1 cellular context compared by ENCODE assay signal in the genomic region with DNA sequence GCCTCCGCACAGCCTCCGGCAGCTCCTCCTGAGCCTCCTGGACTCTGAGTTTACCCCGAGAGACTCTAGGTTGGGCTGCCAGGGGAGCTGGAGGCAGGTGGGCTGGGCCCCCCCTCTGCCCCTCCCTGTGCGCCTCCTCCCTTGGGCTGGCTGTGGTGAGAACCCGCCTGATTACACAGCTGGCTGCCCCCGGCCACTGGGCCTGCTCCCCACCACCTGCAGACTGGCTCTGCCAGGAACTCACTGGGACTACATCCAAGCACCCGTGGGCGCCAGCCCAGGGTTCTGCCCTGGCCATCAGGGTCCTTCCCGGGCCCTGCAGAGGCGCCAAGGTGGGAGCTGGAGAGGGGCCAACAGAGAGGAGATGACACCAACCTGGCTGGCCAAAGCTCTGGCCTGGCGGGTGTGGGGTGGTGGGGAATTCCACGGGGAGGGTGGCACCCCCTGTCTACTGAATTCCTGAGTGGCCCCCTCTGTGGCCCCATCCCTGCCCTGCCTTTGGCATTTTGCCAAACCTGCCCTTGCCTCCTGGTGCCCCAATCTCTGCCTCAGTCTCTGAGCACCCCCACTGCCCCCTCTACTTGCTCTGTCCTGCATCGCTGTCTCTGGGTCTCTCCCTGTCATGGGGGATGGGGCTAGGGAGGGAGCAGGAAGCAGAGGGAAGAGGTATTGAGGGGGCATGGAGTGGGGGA.
TF ChIP-seq lines count a peak whose summit lies in the region.

No MANE protein-coding gene starts in this region.

TF ChIP-seq in GM12878, 131 proteins besides CTCF, POLR2A, EP300 and RAD21 (continued from another document):
- TF ChIP-seq, protein P1, sequence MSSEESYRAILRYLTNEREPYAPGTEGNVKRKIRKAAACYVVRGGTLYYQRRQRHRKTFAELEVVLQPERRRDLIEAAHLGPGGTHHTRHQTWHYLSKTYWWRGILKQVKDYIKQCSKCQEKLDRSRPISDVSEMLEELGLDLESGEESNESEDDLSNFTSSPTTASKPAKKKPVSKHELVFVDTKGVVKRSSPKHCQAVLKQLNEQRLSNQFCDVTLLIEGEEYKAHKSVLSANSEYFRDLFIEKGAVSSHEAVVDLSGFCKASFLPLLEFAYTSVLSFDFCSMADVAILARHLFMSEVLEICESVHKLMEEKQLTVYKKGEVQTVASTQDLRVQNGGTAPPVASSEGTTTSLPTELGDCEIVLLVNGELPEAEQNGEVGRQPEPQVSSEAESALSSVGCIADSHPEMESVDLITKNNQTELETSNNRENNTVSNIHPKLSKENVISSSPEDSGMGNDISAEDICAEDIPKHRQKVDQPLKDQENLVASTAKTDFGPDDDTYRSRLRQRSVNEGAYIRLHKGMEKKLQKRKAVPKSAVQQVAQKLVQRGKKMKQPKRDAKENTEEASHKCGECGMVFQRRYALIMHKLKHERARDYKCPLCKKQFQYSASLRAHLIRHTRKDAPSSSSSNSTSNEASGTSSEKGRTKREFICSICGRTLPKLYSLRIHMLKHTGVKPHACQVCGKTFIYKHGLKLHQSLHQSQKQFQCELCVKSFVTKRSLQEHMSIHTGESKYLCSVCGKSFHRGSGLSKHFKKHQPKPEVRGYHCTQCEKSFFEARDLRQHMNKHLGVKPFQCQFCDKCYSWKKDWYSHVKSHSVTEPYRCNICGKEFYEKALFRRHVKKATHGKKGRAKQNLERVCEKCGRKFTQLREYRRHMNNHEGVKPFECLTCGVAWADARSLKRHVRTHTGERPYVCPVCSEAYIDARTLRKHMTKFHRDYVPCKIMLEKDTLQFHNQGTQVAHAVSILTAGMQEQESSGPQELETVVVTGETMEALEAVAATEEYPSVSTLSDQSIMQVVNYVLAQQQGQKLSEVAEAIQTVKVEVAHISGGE (CRISPR knock-in tag; IDR thresholded peaks at IDR 0.05), result no peak
- TF ChIP-seq KDM1A (IDR thresholded peaks at IDR 0.05; ENCODE audit: borderline replicate concordance), result no peak
- TF ChIP-seq FOXK2 (IDR thresholded peaks at IDR 0.05), result no peak
- TF ChIP-seq CREB1 (IDR thresholded peaks at IDR 0.05; ENCODE audit: low read depth), result no peak
- TF ChIP-seq, protein P2, sequence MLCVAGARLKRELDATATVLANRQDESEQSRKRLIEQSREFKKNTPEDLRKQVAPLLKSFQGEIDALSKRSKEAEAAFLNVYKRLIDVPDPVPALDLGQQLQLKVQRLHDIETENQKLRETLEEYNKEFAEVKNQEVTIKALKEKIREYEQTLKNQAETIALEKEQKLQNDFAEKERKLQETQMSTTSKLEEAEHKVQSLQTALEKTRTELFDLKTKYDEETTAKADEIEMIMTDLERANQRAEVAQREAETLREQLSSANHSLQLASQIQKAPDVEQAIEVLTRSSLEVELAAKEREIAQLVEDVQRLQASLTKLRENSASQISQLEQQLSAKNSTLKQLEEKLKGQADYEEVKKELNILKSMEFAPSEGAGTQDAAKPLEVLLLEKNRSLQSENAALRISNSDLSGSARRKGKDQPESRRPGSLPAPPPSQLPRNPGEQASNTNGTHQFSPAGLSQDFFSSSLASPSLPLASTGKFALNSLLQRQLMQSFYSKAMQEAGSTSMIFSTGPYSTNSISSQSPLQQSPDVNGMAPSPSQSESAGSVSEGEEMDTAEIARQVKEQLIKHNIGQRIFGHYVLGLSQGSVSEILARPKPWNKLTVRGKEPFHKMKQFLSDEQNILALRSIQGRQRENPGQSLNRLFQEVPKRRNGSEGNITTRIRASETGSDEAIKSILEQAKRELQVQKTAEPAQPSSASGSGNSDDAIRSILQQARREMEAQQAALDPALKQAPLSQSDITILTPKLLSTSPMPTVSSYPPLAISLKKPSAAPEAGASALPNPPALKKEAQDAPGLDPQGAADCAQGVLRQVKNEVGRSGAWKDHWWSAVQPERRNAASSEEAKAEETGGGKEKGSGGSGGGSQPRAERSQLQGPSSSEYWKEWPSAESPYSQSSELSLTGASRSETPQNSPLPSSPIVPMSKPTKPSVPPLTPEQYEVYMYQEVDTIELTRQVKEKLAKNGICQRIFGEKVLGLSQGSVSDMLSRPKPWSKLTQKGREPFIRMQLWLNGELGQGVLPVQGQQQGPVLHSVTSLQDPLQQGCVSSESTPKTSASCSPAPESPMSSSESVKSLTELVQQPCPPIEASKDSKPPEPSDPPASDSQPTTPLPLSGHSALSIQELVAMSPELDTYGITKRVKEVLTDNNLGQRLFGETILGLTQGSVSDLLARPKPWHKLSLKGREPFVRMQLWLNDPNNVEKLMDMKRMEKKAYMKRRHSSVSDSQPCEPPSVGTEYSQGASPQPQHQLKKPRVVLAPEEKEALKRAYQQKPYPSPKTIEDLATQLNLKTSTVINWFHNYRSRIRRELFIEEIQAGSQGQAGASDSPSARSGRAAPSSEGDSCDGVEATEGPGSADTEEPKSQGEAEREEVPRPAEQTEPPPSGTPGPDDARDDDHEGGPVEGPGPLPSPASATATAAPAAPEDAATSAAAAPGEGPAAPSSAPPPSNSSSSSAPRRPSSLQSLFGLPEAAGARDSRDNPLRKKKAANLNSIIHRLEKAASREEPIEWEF (IDR thresholded peaks at IDR 0.05; ENCODE audit: insufficient replicate concordance, low read depth, low read length), result no peak
- TF ChIP-seq IKZF2 (IDR thresholded peaks at IDR 0.05), result no peak
- no peak for TF ChIP-seq GATAD2B (conservative IDR thresholded peaks at IDR 0.05; ENCODE audit: low read depth)
- no peak for TF ChIP-seq HCFC1 (IDR thresholded peaks at IDR 0.05; ENCODE audit: low read length)
- TF ChIP-seq SMC3 (IDR thresholded peaks at IDR 0.05; ENCODE audit: borderline replicate concordance, low read length), result no peak
- no peak for TF ChIP-seq ZNF24 (IDR thresholded peaks at IDR 0.05)
- TF ChIP-seq SUPT20H (IDR thresholded peaks at IDR 0.05; ENCODE audit: borderline replicate concordance, control insufficient read depth, low read depth, low read length), result no peak
- no peak for TF ChIP-seq CEBPB (IDR thresholded peaks at IDR 0.05; ENCODE audit: borderline replicate concordance in 1 of 2, low read depth in 2 of 2, low read length in 2 of 2)
